Comparison of ENCODE assay signal across 18 cellular contexts in the genomic region with DNA sequence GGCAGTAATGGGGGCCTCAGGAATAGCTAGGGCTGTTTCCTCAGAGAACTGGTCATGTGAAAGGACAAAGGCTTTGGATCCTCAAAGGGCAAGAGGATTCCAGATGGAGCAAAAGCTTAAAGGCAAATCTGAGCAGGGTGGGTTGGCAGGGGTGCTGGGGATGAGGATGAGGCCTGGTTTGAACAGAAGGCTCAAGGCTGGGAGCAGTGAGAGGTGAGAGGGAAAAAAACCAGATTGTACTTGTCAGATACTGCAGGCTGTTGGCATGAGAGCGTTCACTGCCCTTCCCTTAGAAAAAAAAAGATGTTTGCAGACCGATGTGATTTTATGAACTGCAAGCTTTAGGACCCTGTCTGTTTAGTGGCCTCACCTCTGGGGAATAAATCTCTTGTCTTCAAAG.
DNase-seq lines count a peak whose midpoint lies in the region; ATAC-seq and TF ChIP-seq lines count a peak whose summit lies in the region.
"Had no signal": no experiment of that assay in that cellular context is flagged by ENCODE, and none has a peak within 500 bp of the region (broad histone marks: within the 10 kb centered on the region; RNA-seq: fewer than 3 reads in every experiment).

No MANE protein-coding gene starts in this region.

- peak overlapping the region; percentile 52 to 54 for H3K18ac ChIP-seq in mesenchymal stem cell (ENCODE audit: low read depth in 1 of 2, low read length in 2 of 2)

- DNase-seq in NCI-H1092 treated with DMSO at 0.1 percent for 48 hours (lab: John Stamatoyannopoulos, UW): peak; percentile 24
- no peak for DNase-seq in NCI-H1092 (lab: John Stamatoyannopoulos, UW)
- peak; percentile 41 for DNase-seq in NCI-H69 (lab: John Stamatoyannopoulos, UW)
- no peak for DNase-seq in mesenchymal stem cell
- DNase-seq in AG20443 (ENCODE audit: low spot score): no peak
- DNase-seq in T-helper 2 cell: no peak
- DNase-seq: CD8-positive, alpha-beta T cell; GF-D8; KG1; NCI-H1436 treated with DMSO at 0.1 percent for 48 hours; NCI-H2081 treated with DMSO at 0.1 percent for 48 hours; NCI-H2227 treated with DMSO at 0.1 percent for 48 hours; NCI-H526; NK-92 treated with Interleukin-12 subunit alpha and Interleukin-12 subunit beta, amount 100 ng/mL, for 24 hours had no signal

- H2BK120ac ChIP-seq in mesenchymal stem cell (ENCODE audit: low read depth, low read length): peak overlapping the region; percentile 61

- no peak for ATAC-seq in activated CD4-positive, CD25-positive, alpha-beta regulatory T cell treated with anti-CD3 and anti-CD28 coated beads, Interleukin-2, amount 50 U/mL, for 24 hours
- ATAC-seq: CD8-positive, alpha-beta T cell had no signal

- H4K91ac ChIP-seq in mesenchymal stem cell (ENCODE audit: low read length): peak overlapping the region; percentile 15

- H2AK5ac ChIP-seq in mesenchymal stem cell (ENCODE audit: low read length, severe bottlenecking): no peak overlapping the region

- H2BK15ac ChIP-seq in mesenchymal stem cell (ENCODE audit: low read depth, poor library complexity, severe bottlenecking): no peak overlapping the region

- no peak overlapping the region for H2BK5ac ChIP-seq in mesenchymal stem cell (ENCODE audit: low read depth, low read length, poor library complexity, severe bottlenecking)

- no peaks in the 10 kb centered on the region for H3K79me1 ChIP-seq in mesenchymal stem cell (replicated peaks; ENCODE audit: low read length, poor library complexity, severe bottlenecking)

- no peak overlapping the region for H2AFZ ChIP-seq in mesenchymal stem cell (ENCODE audit: low read depth, low read length)
- peak overlapping the region; percentile 68 for H2AFZ ChIP-seq in parathyroid adenoma

- H3K9me3 ChIP-seq in mesenchymal stem cell (ENCODE audit: control insufficient read depth, low read length): no peaks in the 10 kb centered on the region
- no peaks in the 10 kb centered on the region for H3K9me3 ChIP-seq in parathyroid adenoma (ENCODE audit: control insufficient read depth, low read length)
- H3K9me3 ChIP-seq: BLaER1 had no signal

- no peaks in the 10 kb centered on the region for H3K79me2 ChIP-seq in parathyroid adenoma

- H3K23ac ChIP-seq in mesenchymal stem cell (ENCODE audit: low read length in 2 of 2): no peak overlapping the region

- H3K14ac ChIP-seq in mesenchymal stem cell (ENCODE audit: low read length in 2 of 2): peak overlapping the region in 1 of 2 experiments; percentile 48

- H3K4ac ChIP-seq in mesenchymal stem cell (ENCODE audit: low read depth in 1 of 2, low read length in 2 of 2): peak overlapping the region in 1 of 2 experiments; percentile 75

- 69% methylated on average over 2 of the region's 2 CpGs for WGBS in mesenchymal stem cell

- H3K27ac ChIP-seq in mesenchymal stem cell (ENCODE audit: low read length, poor library complexity, severe bottlenecking): no peak overlapping the region
- no peak overlapping the region for H3K27ac ChIP-seq in parathyroid adenoma
- H3K27ac ChIP-seq: 22Rv1, BLaER1 had no signal

- no peak for TF ChIP-seq CTCF in parathyroid adenoma (IDR thresholded peaks at IDR 0.05)

- H3K4me1 ChIP-seq in mesenchymal stem cell (ENCODE audit: control insufficient read depth, insufficient read depth, low read depth, low read length) (peaks cover 4% of the 10 kb centered on the region), parathyroid adenoma (peaks cover 3% of the 10 kb centered on the region)
- H3K4me1 ChIP-seq: BLaER1 had no signal

- H3K4me3 ChIP-seq in mesenchymal stem cell (ENCODE audit: insufficient read depth in 1 of 2, low read depth in 1 of 2, low read length in 2 of 2) (no peak overlapping the region), parathyroid adenoma (ENCODE audit: low read depth, low read length) (no peak overlapping the region)
- H3K4me3 ChIP-seq: BLaER1 had no signal

- H3K4me2 ChIP-seq in mesenchymal stem cell (ENCODE audit: low read length, poor library complexity, severe bottlenecking) (no peak overlapping the region), parathyroid adenoma (ENCODE audit: low read length) (no peak overlapping the region)
- H3K4me2 ChIP-seq: BLaER1 had no signal

- H3K9ac ChIP-seq in mesenchymal stem cell (ENCODE audit: low read length) (no peak overlapping the region), parathyroid adenoma (no peak overlapping the region)
- H3K9ac ChIP-seq: BLaER1 had no signal

- no peaks in the 10 kb centered on the region for H3K36me3 ChIP-seq in mesenchymal stem cell (ENCODE audit: control insufficient read depth in 1 of 2, insufficient read depth in 2 of 2, low read depth in 1 of 2, low read length in 2 of 2)
- H3K36me3 ChIP-seq in parathyroid adenoma (ENCODE audit: control insufficient read depth, insufficient read depth, low read length): no peaks in the 10 kb centered on the region
- H3K36me3 ChIP-seq: BLaER1 had no signal

- H3K27me3 ChIP-seq in mesenchymal stem cell (ENCODE audit: control insufficient read depth in 1 of 2, insufficient read depth in 1 of 2, low read length in 2 of 2) (peaks cover 0 to 39% of the 10 kb centered on the region in 2 experiments), parathyroid adenoma (ENCODE audit: control insufficient read depth, insufficient read depth, low read length) (no peaks in the 10 kb centered on the region)

- peak overlapping the region in 1 of 2 experiments; percentile 25 for H2BK12ac ChIP-seq in mesenchymal stem cell (ENCODE audit: low read length in 2 of 2)

- peak overlapping the region; percentile 80 for H4K8ac ChIP-seq in mesenchymal stem cell (ENCODE audit: low read length)

Comparison
In these comparisons a context has a peak if more than half of its experiments do, and no peak if none do; other contexts are left out.
1. DNase-seq: peak in NCI-H1092 treated with DMSO at 0.1 percent for 48 hours (single experiment) and NCI-H69 (single experiment); none in NCI-H1092 (single experiment), mesenchymal stem cell (single experiment), AG20443 (single experiment) and T-helper 2 cell (0 of 5).